In the genomic region with DNA sequence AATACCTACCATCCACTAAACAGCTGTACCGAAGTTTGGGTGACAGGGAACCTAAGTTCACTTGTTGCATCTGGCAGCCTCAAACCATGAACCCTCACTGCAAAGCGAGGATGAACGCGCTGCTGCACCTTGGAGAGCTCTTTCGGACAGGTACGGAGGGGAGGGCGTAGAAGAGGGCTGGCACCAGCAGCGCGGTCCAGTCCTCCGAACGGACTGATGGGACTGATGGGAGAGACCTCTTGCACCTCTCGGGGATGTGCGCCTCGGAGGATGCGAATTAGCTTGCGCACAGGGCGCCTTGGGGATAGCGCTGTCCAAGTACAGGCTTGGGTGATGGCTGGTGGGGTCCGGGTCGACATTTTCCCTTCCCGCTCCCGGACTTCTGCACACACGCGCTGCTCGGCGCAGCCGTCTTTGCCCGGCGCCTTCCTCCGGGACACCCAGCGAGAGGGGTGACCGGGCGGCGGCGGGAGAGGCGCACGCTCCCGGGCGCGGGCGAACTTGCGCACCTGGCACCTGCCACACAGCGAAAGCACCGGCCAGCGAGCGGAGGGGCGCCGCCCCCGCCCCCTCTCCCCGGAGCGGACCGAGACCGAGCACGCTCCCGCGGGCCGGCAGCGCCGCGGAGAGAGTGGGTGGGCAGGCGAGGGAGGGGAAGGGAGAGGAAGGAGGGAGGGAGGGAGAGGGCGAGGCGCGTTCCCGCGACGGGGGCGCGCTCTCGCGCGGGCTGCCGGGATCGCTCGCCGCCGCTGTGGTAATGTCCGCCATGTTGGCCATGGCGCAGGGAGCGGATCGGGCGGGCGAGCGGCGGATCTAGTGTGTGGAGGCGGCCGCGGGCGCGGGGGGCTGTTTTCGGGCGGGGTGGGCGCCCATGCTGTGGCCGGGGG, we compare ENCODE assay signal across 8 cellular contexts. TPM values are rescaled to one million over a fixed set of nuclear protein-coding genes. Genes with fewer than 3 reads are reported as not detected.
DNase-seq lines count a peak whose midpoint lies in the region; ATAC-seq and TF ChIP-seq lines count a peak whose summit lies in the region.

A gene with protein sequence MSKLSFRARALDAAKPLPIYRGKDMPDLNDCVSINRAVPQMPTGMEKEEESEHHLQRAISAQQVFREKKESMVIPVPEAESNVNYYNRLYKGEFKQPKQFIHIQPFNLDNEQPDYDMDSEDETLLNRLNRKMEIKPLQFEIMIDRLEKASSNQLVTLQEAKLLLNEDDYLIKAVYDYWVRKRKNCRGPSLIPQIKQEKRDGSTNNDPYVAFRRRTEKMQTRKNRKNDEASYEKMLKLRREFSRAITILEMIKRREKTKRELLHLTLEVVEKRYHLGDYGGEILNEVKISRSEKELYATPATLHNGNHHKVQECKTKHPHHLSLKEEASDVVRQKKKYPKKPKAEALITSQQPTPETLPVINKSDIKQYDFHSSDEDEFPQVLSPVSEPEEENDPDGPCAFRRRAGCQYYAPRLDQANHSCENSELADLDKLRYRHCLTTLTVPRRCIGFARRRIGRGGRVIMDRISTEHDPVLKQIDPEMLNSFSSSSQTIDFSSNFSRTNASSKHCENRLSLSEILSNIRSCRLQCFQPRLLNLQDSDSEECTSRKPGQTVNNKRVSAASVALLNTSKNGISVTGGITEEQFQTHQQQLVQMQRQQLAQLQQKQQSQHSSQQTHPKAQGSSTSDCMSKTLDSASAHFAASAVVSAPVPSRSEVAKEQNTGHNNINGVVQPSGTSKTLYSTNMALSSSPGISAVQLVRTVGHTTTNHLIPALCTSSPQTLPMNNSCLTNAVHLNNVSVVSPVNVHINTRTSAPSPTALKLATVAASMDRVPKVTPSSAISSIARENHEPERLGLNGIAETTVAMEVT (plus strand): TSS at position 754 of the 887 bp plus-strand sequence. CDS start 267 bp downstream, outside the sequence.

- CTCF ChIA-PET in CD8-positive, alpha-beta T cell (lab: Charles Lee) = interaction anchor here (0.7 to 1.2 kb wide), 6 partner anchors 104 to 346 kb away, joined by 3 read pairs; a partner anchor contains a TSS

- peak within 1 kb of the TSS; percentile 87 for H3K4me3 ChIP-seq in CD8-positive, alpha-beta T cell (ENCODE audit: low read depth, low read length)
- H3K4me3 ChIP-seq in NT2/D1 (ENCODE audit: insufficient read length, low read depth) = peak within 1 kb of the TSS; percentile 84
- peak within 1 kb of the TSS; percentile 96 for H3K4me3 ChIP-seq in mesodermal cell (ENCODE audit: extremely low read depth, insufficient read depth, low read length, poor library complexity, severe bottlenecking)

- POLR2A ChIA-PET in CD8-positive, alpha-beta T cell (lab: Charles Lee) = interaction anchor here (0.6 to 1.8 kb wide), 5 partner anchors 17 to 135 kb away, joined by 3 to 6 read pairs (median 4); no protein-coding TSS in a partner anchor

- H3K36me3 ChIP-seq in CD8-positive, alpha-beta T cell (ENCODE audit: insufficient read depth, low read length) = no peaks in the 10 kb centered on the region
- H3K36me3 ChIP-seq in NT2/D1 (ENCODE audit: insufficient read depth, insufficient read length, low read length) = peaks cover 3% of the 10 kb centered on the region
- H3K36me3 ChIP-seq in mesodermal cell (ENCODE audit: control insufficient read depth, insufficient read depth, low read length) = no peaks in the 10 kb centered on the region

- no peaks in the 10 kb centered on the region for H3K9me3 Mint-ChIP-seq in CD8-positive, alpha-beta T cell

- H3K27me3 ChIP-seq in CD8-positive, alpha-beta T cell (ENCODE audit: insufficient read depth, low read length) = no peaks in the 10 kb centered on the region
- peaks cover 10% of the 10 kb centered on the region for H3K27me3 ChIP-seq in NT2/D1 (ENCODE audit: insufficient read depth, insufficient read length)

- no peaks in the 10 kb centered on the region for H3K9me3 ChIP-seq in CD8-positive, alpha-beta T cell (ENCODE audit: low read length)
- no peaks in the 10 kb centered on the region for H3K9me3 ChIP-seq in NT2/D1 (ENCODE audit: insufficient read depth, low read length)
- H3K9me3 ChIP-seq in mesodermal cell (ENCODE audit: control insufficient read depth, low read length) = no peaks in the 10 kb centered on the region

- peak within 1 kb of the TSS; percentile 98 for H3K27ac Mint-ChIP-seq in CD8-positive, alpha-beta T cell

- in situ Hi-C loops in endometrial microvascular endothelial cells (cut with HindIII; ENCODE audit: inconsistent ontology term, low pct_unique_long_range_greater_than_20kb, low sequenced_read_pairs) = no loop called here

- TF ChIP-seq CTCF in CD8-positive, alpha-beta T cell (IDR thresholded peaks at IDR 0.05) = no peak

- ATAC-seq in CD8-positive, alpha-beta T cell = peak; percentile 38
- peak; percentile 55 for ATAC-seq in GM19463 (IDR thresholded peaks at IDR 0.05; ENCODE audit: unreplicated experiment)

- intact Hi-C loops in CD8-positive, alpha-beta T cell (cut with DNase I, micrococcal nuclease) = loop anchor here (1.0 to 10.0 kb wide), 8 partner anchors 91 to 943 kb away; a partner anchor contains a TSS

- H3K4me1 ChIP-seq in CD8-positive, alpha-beta T cell (ENCODE audit: insufficient read depth, low read length) = peaks cover 26% of the 10 kb centered on the region
- H3K4me1 ChIP-seq in NT2/D1 (ENCODE audit: insufficient read depth, insufficient read length) = no peaks in the 10 kb centered on the region
- peaks cover 9% of the 10 kb centered on the region for H3K4me1 ChIP-seq in mesodermal cell (ENCODE audit: control insufficient read depth, insufficient read depth, low read length, poor library complexity, severe bottlenecking)

- peak; percentile 80 to 95 (median 85) for DNase-seq in CD8-positive, alpha-beta T cell
- DNase-seq in HS-27A (ENCODE audit: low read depth) (peak; percentile 60), NT2/D1 (ENCODE audit: low read depth, low spot score) (peak; percentile 69)
- peak; percentile 64 for DNase-seq in activated CD8-positive, alpha-beta memory T cell treated with anti-CD3 and anti-CD28 coated beads, Interleukin-2, amount 50 U/mL, for 24 hours (ENCODE audit: extremely low read depth)
- DNase-seq in stimulated activated CD8-positive, alpha-beta memory T cell treated with anti-CD3 and anti-CD28 coated beads, Interleukin-15, amount 100 ng/mL, for 4 hours (ENCODE audit: low read depth in 2 of 2) = peak; percentile 74 to 87

- H3K27ac ChIP-seq in CD8-positive, alpha-beta T cell (ENCODE audit: low read depth, low read length) = peak within 1 kb of the TSS; percentile 87
- H3K27ac ChIP-seq in mesodermal cell (ENCODE audit: low read depth, low read length, severe bottlenecking) = peak within 1 kb of the TSS; percentile 98

- H3K4me3 Mint-ChIP-seq in CD8-positive, alpha-beta T cell = peak within 1 kb of the TSS; percentile 87

- WGBS in mesodermal cell (ENCODE audit: insufficient coverage in 2 of 2), 2 experiments = 0 to 2% methylated on average over 42 to 72 of the region's 94 CpGs

- no peaks in the 10 kb centered on the region for H3K27me3 Mint-ChIP-seq in CD8-positive, alpha-beta T cell (ENCODE audit: low read depth)

- peaks cover 29% of the 10 kb centered on the region for H3K4me1 Mint-ChIP-seq in CD8-positive, alpha-beta T cell (ENCODE audit: low read depth)

- H3K9ac ChIP-seq in NT2/D1 (ENCODE audit: insufficient read length, low read depth) = peak within 1 kb of the TSS; percentile 98

- peaks cover 16% of the 10 kb centered on the region for H3K36me3 Mint-ChIP-seq in CD8-positive, alpha-beta T cell

RNA-seq across cellular contexts. Expression of the gene that starts here (rescaled TPM):
- 10 to 100 TPM; 94.2 to 98.3 TPM for total RNA-seq in CD8-positive, alpha-beta T cell
- 10.1 TPM for total RNA-seq in endometrial microvascular endothelial cells (ENCODE audit: inconsistent ontology term)
- polyA plus RNA-seq in mesodermal cell (2013, experiment 1 of 2) = 16.1 TPM
- 20.3 TPM for polyA plus RNA-seq in mesodermal cell (2013, experiment 2 of 2)

Comparison
In these comparisons a context has a peak if more than half of its experiments do, and no peak if none do; other contexts are left out.
1. Peak in every context shown above with its lines: DNase-seq, ATAC-seq, H3K4me3 ChIP-seq and H3K27ac ChIP-seq.